ENCODE assay signal across 4 cellular contexts in genomic region chr7:99987306-99987705, GRCh38. TPM values are rescaled to one million over a fixed set of nuclear protein-coding genes. Genes with fewer than 3 reads are reported as not detected.
"Had no signal": no experiment of that assay in that cellular context is flagged by ENCODE, and none has a peak within 500 bp of the region (broad histone marks: within the 10 kb centered on the region; RNA-seq: fewer than 3 reads in every experiment).

No MANE protein-coding gene starts in this region.

RNA-seq across cellular contexts. Expression of gene AZGP1, which starts 11.5 kb away (rescaled TPM):
- total RNA-seq: GM23248, H7, H9, HFFc6 had no signal
- polyA plus RNA-seq: GM23248 had no signal

RNA-seq across cellular contexts. Expression of gene GJC3, which starts 57.9 kb away (rescaled TPM):
- total RNA-seq: GM23248, HFFc6 had no signal
- polyA plus RNA-seq: GM23248 had no signal
